ENCODE assay signal across 24 cellular contexts in genomic region chrX:124263743-124264142, GRCh38.
A peak's percentile ranks its signal among the peaks of the same experiment; 100 is the strongest.
DNase-seq lines count a peak whose midpoint lies in the region; ATAC-seq, FAIRE-seq and TF ChIP-seq lines count a peak whose summit lies in the region.
"Had no signal": no experiment of that assay in that cellular context is flagged by ENCODE, and none has a peak within 500 bp of the region (broad histone marks: within the 10 kb centered on the region; RNA-seq: fewer than 3 reads in every experiment).

No MANE protein-coding gene starts in this region.

- no peak overlapping the region for H4K91ac ChIP-seq in H1 (replicated peaks; ENCODE audit: insufficient read length, low read length)

- H3K79me1 ChIP-seq in H1 (ENCODE audit: low read depth, low read length): no peaks in the 10 kb centered on the region

- intact Hi-C loops in CD8-positive, alpha-beta T cell (cut with DNase I, micrococcal nuclease): no loop called here

- H3K4me3 ChIP-seq in CD8-positive, alpha-beta T cell (ENCODE audit: low read depth, low read length): no peak overlapping the region
- no peak overlapping the region for H3K4me3 ChIP-seq in H1 (ENCODE audit: extremely low read depth in 1 of 4, insufficient read depth in 2 of 4, low read depth in 3 of 4, low read length in 4 of 4)
- H3K4me3 ChIP-seq: body of pancreas, colonic mucosa, lung, prostate gland, suprapubic skin had no signal

- no peaks in the 10 kb centered on the region for H3K36me3 Mint-ChIP-seq in CD8-positive, alpha-beta T cell
- H3K36me3 Mint-ChIP-seq: activated naive CD4-positive, alpha-beta T cell treated with anti-CD3 and anti-CD28 coated beads, Interleukin-2, amount 50 U/mL, for 24 hours; T-cell had no signal

- no peak overlapping the region for H2AK5ac ChIP-seq in H1 (ENCODE audit: low read depth, low read length)

- H2BK15ac ChIP-seq in H1 (ENCODE audit: low read length): no peak overlapping the region

- H4K5ac ChIP-seq in H1 (ENCODE audit: insufficient read length, low read depth, low read length): no peak overlapping the region

- no peak overlapping the region for H4K8ac ChIP-seq in H1 (ENCODE audit: extremely low read depth, insufficient read depth, low read length)

- no peak overlapping the region for H2BK5ac ChIP-seq in H1 (ENCODE audit: low read depth, low read length)

- H3K9me3 ChIP-seq in CD8-positive, alpha-beta T cell (ENCODE audit: low read length): no peaks in the 10 kb centered on the region
- no peaks in the 10 kb centered on the region for H3K9me3 ChIP-seq in H1 (ENCODE audit: insufficient read depth in 2 of 2, low read depth in 1 of 2, low read length in 1 of 2)
- H3K9me3 ChIP-seq: body of pancreas, colonic mucosa, prostate gland, suprapubic skin had no signal

- no peaks in the 10 kb centered on the region for H4K20me1 ChIP-seq in H1 (replicated peaks in 1 of 2; ENCODE audit: control insufficient read depth in 1 of 2, insufficient read depth in 2 of 2, low read length in 2 of 2)

- no peak for TF ChIP-seq RAD21 in H1 (IDR thresholded peaks at IDR 0.05 in 1 of 2, conservative IDR thresholded peaks at IDR 0.05 in 1 of 2; ENCODE audit: low read depth in 2 of 2, low read length in 2 of 2)

- no peak overlapping the region for H3K18ac ChIP-seq in H1 (ENCODE audit: extremely low read depth, low read length)

- no peak overlapping the region for H2BK12ac ChIP-seq in H1 (ENCODE audit: low read depth, low read length)

- no peak for TF ChIP-seq CTCF in CD8-positive, alpha-beta T cell (IDR thresholded peaks at IDR 0.05)
- no peak for TF ChIP-seq CTCF in H1 (IDR thresholded peaks at IDR 0.05; ENCODE audit: control extremely low read depth in 1 of 3, insufficient read depth in 1 of 3, low read depth in 1 of 3, low read length in 3 of 3)
- no peak for TF ChIP-seq CTCF in RWPE1 (conservative IDR thresholded peaks at IDR 0.05; ENCODE audit: low read depth)

- no peak overlapping the region for H2AFZ ChIP-seq in H1 (ENCODE audit: low read length)

- H3K9ac ChIP-seq in H1 (replicated peaks in 1 of 4; ENCODE audit: extremely low read depth in 1 of 4, low read depth in 3 of 4, low read length in 3 of 4): no peak overlapping the region

- no peak overlapping the region for H2BK120ac ChIP-seq in H1 (replicated peaks; ENCODE audit: low read depth, low read length)

- no peak overlapping the region for H3K23ac ChIP-seq in H1 (ENCODE audit: insufficient read length)

- H3K4me3 Mint-ChIP-seq in CD8-positive, alpha-beta T cell: no peak overlapping the region
- H3K4me3 Mint-ChIP-seq: activated CD4-positive, alpha-beta T cell treated with anti-CD3 and anti-CD28 coated beads for 36 hours; activated CD8-positive, alpha-beta memory T cell treated with anti-CD3 and anti-CD28 coated beads, Interleukin-2, amount 10 ng/mL, durations not matched to agents 7 days and 5 days; activated naive CD4-positive, alpha-beta T cell treated with anti-CD3 and anti-CD28 coated beads, Interleukin-2, amount 50 U/mL, for 24 hours; T-cell had no signal

- H3K4me1 Mint-ChIP-seq in CD8-positive, alpha-beta T cell (ENCODE audit: low read depth): peaks cover 23% of the 10 kb centered on the region

- no peak overlapping the region for H3K56ac ChIP-seq in H1 (replicated peaks; ENCODE audit: insufficient read length, low read depth, low read length)

- no peak overlapping the region for H3K4ac ChIP-seq in H1 (replicated peaks; ENCODE audit: insufficient read length, low read depth, low read length)

- POLR2A ChIA-PET in CD8-positive, alpha-beta T cell (lab: Charles Lee): interaction anchor here (1.0 kb wide), 1 partner anchor 45 kb away, joined by 3 read pairs; no protein-coding TSS in a partner anchor
- POLR2A ChIA-PET in H1 (lab: Charles Lee; ENCODE audit: partially characterized antibody): no interaction called here
- POLR2A ChIA-PET in RWPE1 (lab: Yijun Ruan, JAX; ENCODE audit: low non-redundant PET): no interaction called here

- no peaks in the 10 kb centered on the region for H3K4me1 ChIP-seq in CD8-positive, alpha-beta T cell (ENCODE audit: insufficient read depth, low read length)
- H3K4me1 ChIP-seq in H1 (replicated peaks in 1 of 4; ENCODE audit: control insufficient read depth in 3 of 4, insufficient read depth in 4 of 4, low read length in 3 of 4): no peaks in the 10 kb centered on the region
- H3K4me1 ChIP-seq: body of pancreas, colonic mucosa, prostate gland, suprapubic skin had no signal

- DNase-seq in CD8-positive, alpha-beta T cell: peak in 1 of 7 experiments; percentile 30
- peak; percentile 11 for DNase-seq in HT1080 (ENCODE audit: low read depth)
- peak; percentile 46 for DNase-seq in OCI-M1 (lab: John Stamatoyannopoulos, UW)
- no peak for DNase-seq in H1 (ENCODE audit: low read depth in 1 of 2, low spot score in 2 of 2)
- no peak for DNase-seq in HCEC 1CT
- DNase-seq in NAMALWA (ENCODE audit: low spot score): no peak
- DNase-seq in RWPE1 (ENCODE audit: low spot score): no peak
- DNase-seq: activated CD4-positive, alpha-beta T cell treated with anti-CD3 and anti-CD28 coated beads for 36 hours; activated CD8-positive, alpha-beta memory T cell treated with anti-CD3 and anti-CD28 coated beads, Interleukin-2, amount 10 ng/mL, durations not matched to agents 7 days and 5 days; body of pancreas; colonic mucosa; DMS 273 treated with DMSO at 0.1 percent for 48 hours; kidney glomerular epithelial cell; NCI-H1436; NCI-H2171; NCI-H524 treated with DMSO at 0.1 percent for 48 hours; SHP77 had no signal

- H3K27ac Mint-ChIP-seq in CD8-positive, alpha-beta T cell: no peak overlapping the region
- H3K27ac Mint-ChIP-seq: activated CD4-positive, alpha-beta T cell treated with anti-CD3 and anti-CD28 coated beads for 36 hours; activated CD8-positive, alpha-beta memory T cell treated with anti-CD3 and anti-CD28 coated beads, Interleukin-2, amount 10 ng/mL, durations not matched to agents 7 days and 5 days; activated naive CD4-positive, alpha-beta T cell treated with anti-CD3 and anti-CD28 coated beads, Interleukin-2, amount 50 U/mL, for 24 hours; T-cell had no signal

- no peak overlapping the region for H3K27ac ChIP-seq in CD8-positive, alpha-beta T cell (ENCODE audit: low read depth, low read length)
- H3K27ac ChIP-seq in H1 (ENCODE audit: low read depth, low read length): no peak overlapping the region
- no peak overlapping the region for H3K27ac ChIP-seq in RWPE1
- H3K27ac ChIP-seq: body of pancreas, C4-2B, colonic mucosa, prostate gland, suprapubic skin had no signal

- no peak for FAIRE-seq in H1 (lab: Jason Lieb, UNC)
- FAIRE-seq: GM18507 had no signal

- H3K14ac ChIP-seq in H1 (ENCODE audit: insufficient read length): no peak overlapping the region

- no peaks in the 10 kb centered on the region for H3K27me3 ChIP-seq in CD8-positive, alpha-beta T cell (ENCODE audit: insufficient read depth, low read length)
- H3K27me3 ChIP-seq in H1 (replicated peaks in 1 of 4; ENCODE audit: control insufficient read depth in 3 of 4, extremely low read depth in 1 of 4, insufficient read depth in 3 of 4, low read length in 3 of 4): no peaks in the 10 kb centered on the region
- H3K27me3 ChIP-seq: body of pancreas, colonic mucosa, suprapubic skin had no signal

- no peak for TF ChIP-seq EP300 in H1 (IDR thresholded peaks at IDR 0.05; ENCODE audit: borderline replicate concordance in 1 of 2, low read depth in 2 of 2, low read length in 2 of 2)

- H2BK20ac ChIP-seq in H1 (ENCODE audit: low read length): no peak overlapping the region

- H3K23me2 ChIP-seq in H1 (ENCODE audit: low read depth, low read length): no peaks in the 10 kb centered on the region

- peak; percentile 42 for ATAC-seq in CD8-positive, alpha-beta T cell
- ATAC-seq: activated CD4-positive, alpha-beta T cell treated with anti-CD3 and anti-CD28 coated beads for 36 hours; activated CD8-positive, alpha-beta memory T cell treated with anti-CD3 and anti-CD28 coated beads, Interleukin-2, amount 10 ng/mL, durations not matched to agents 7 days and 5 days; body of pancreas; T-cell had no signal

- WGBS in H1 (ENCODE audit: extremely low coverage in 1 of 2, insufficient coverage in 1 of 2, insufficient read length in 1 of 2, insufficient replicate concordance in 2 of 2, low coverage in 1 of 2, low lambda C conversion rate in 2 of 2, missing lambda C conversion rate in 1 of 2), 2 experiments: 67% methylated on average over 4 of the region's 4 CpGs; no CpG with 5 or more reads in 1 of the 2 experiments

- no peaks in the 10 kb centered on the region for H3K27me3 Mint-ChIP-seq in CD8-positive, alpha-beta T cell (ENCODE audit: low read depth)
- H3K27me3 Mint-ChIP-seq: activated CD4-positive, alpha-beta T cell treated with anti-CD3 and anti-CD28 coated beads for 36 hours; activated CD8-positive, alpha-beta memory T cell treated with anti-CD3 and anti-CD28 coated beads, Interleukin-2, amount 10 ng/mL, durations not matched to agents 7 days and 5 days; activated naive CD4-positive, alpha-beta T cell treated with anti-CD3 and anti-CD28 coated beads, Interleukin-2, amount 50 U/mL, for 24 hours had no signal

- H3K9me3 Mint-ChIP-seq in CD8-positive, alpha-beta T cell: no peaks in the 10 kb centered on the region
- H3K9me3 Mint-ChIP-seq: activated naive CD4-positive, alpha-beta T cell treated with anti-CD3 and anti-CD28 coated beads, Interleukin-2, amount 50 U/mL, for 24 hours; T-cell had no signal

- no peaks in the 10 kb centered on the region for H3K79me2 ChIP-seq in H1 (ENCODE audit: control insufficient read depth in 1 of 2, insufficient read depth in 2 of 2, low read length in 2 of 2)

- CTCF ChIA-PET in CD8-positive, alpha-beta T cell (lab: Charles Lee): no interaction called here
- CTCF ChIA-PET in H1 (lab: Charles Lee; ENCODE audit: partially characterized antibody): no interaction called here
- CTCF ChIA-PET in RWPE1 (lab: Yijun Ruan, JAX): no interaction called here

- TF ChIP-seq POLR2A in H1 (IDR thresholded peaks at IDR 0.05; ENCODE audit: control extremely low read depth in 1 of 2, low read depth in 2 of 2, low read length in 2 of 2): no peak

- no peak overlapping the region for H3K4me2 ChIP-seq in H1 (ENCODE audit: insufficient read depth in 1 of 2, low read depth in 2 of 2, low read length in 2 of 2)

- no peaks in the 10 kb centered on the region for H3K36me3 ChIP-seq in CD8-positive, alpha-beta T cell (ENCODE audit: insufficient read depth, low read length)
- H3K36me3 ChIP-seq in H1 (ENCODE audit: control insufficient read depth in 2 of 4, insufficient read depth in 4 of 4, low read length in 3 of 4): no peaks in the 10 kb centered on the region
- H3K36me3 ChIP-seq: colonic mucosa, prostate gland, suprapubic skin had no signal

TF ChIP-seq in H1, 55 proteins besides CTCF, POLR2A, EP300 and RAD21:
- TF ChIP-seq MAFK (IDR thresholded peaks at IDR 0.05; ENCODE audit: low read depth, low read length) (no peak), SAP30 (IDR thresholded peaks at IDR 0.05; ENCODE audit: insufficient read depth, insufficient replicate concordance, low read length) (no peak), GTF2F1 (IDR thresholded peaks at IDR 0.05; ENCODE audit: borderline replicate concordance, low read depth, low read length) (no peak), CEBPB (IDR thresholded peaks at IDR 0.05; ENCODE audit: low read depth, low read length) (peak; percentile 33; the same call in 1 of the 2 replicates), NANOG (IDR thresholded peaks at IDR 0.05; ENCODE audit: insufficient read depth, low read depth, low read length, poor library complexity, severe bottlenecking) (no peak), SIX5 (IDR thresholded peaks at IDR 0.05; ENCODE audit: low read depth, low read length) (no peak)

Comparison
In these comparisons a context has a peak if more than half of its experiments do, and no peak if none do; other contexts are left out.
1. DNase-seq: peak in HT1080 (single experiment) and OCI-M1 (single experiment); none in H1 (0 of 2), HCEC 1CT (single experiment), NAMALWA (single experiment) and RWPE1 (single experiment).